In genomic region chrX:136953867-136954787, GRCh38 we compare ENCODE assay signal across 8 cellular contexts.
DNase-seq lines count a peak whose midpoint lies in the region; ATAC-seq and TF ChIP-seq lines count a peak whose summit lies in the region.

No MANE protein-coding gene starts in this region.

- no peak overlapping the region; a peak in 1 of 7 replicates for H3K27ac Mint-ChIP-seq in H9

- H3K14ac ChIP-seq in H9 (ENCODE audit: insufficient read depth, low read length) = no peak overlapping the region

- H3K9me3 ChIP-seq in H9 (ENCODE audit: control insufficient read depth, low read depth, low read length) = peaks cover 11% of the 10 kb centered on the region
- H3K9me3 ChIP-seq in cardiac muscle cell (ENCODE audit: low read depth) = no peaks in the 10 kb centered on the region

- H3K23ac ChIP-seq in H9 (ENCODE audit: insufficient read length, low read depth, low read length) = no peak overlapping the region

- intact Hi-C loops in sciatic nerve (cut with DNase I) = no loop called here

- H2BK5ac ChIP-seq in H9 (ENCODE audit: insufficient read length, low read length) = no peak overlapping the region

- H3K27me3 Mint-ChIP-seq in H9 (ENCODE audit: low read depth) = no peaks in the 10 kb centered on the region

- no peak overlapping the region for H3K27ac ChIP-seq in H9 (ENCODE audit: insufficient read length, low read depth, low read length)
- no peak overlapping the region for H3K27ac ChIP-seq in cardiac muscle cell

- H3K36me3 ChIP-seq in cardiac muscle cell = no peaks in the 10 kb centered on the region

- DNase-seq in GM12865 (ENCODE audit: low read depth) (peak; percentile 85), H9 (peak; percentile 63), SHP77 (lab: John Stamatoyannopoulos, UW) (peak; percentile 2 to 26), cardiac muscle cell (ENCODE audit: low read depth in 1 of 2, low spot score in 1 of 2) (peak; percentile 72 to 76), sciatic nerve (ENCODE audit: low spot score) (peak; percentile 72), cerebellar nuclear complex (lab: John Stamatoyannopoulos, UW) (no peak)
- DNase-seq in activated naive CD4-positive, alpha-beta T cell treated with Interleukin-2 at 50 U/mL for 16 hours = peak; percentile 59

- no peaks in the 10 kb centered on the region for H3K79me1 ChIP-seq in H9 (ENCODE audit: insufficient read depth, low read depth, low read length, poor library complexity, severe bottlenecking)

- no peaks in the 10 kb centered on the region for H3K4me1 Mint-ChIP-seq in H9

- H3K4me1 ChIP-seq in H9 (ENCODE audit: insufficient read depth, low read length) = no peaks in the 10 kb centered on the region
- H3K4me1 ChIP-seq in cardiac muscle cell (ENCODE audit: low read depth) = no peaks in the 10 kb centered on the region

- no peak overlapping the region for H2AFZ ChIP-seq in H9 (ENCODE audit: low read length)

- H4K5ac ChIP-seq in H9 (ENCODE audit: insufficient read length, low read depth, low read length) = no peak overlapping the region

- H3K4me3 ChIP-seq in GM12865 (ENCODE audit: low read depth, low read length) (no peak overlapping the region), cardiac muscle cell (no peak overlapping the region)

- H3K4ac ChIP-seq in H9 (ENCODE audit: low read depth, low read length) = no peak overlapping the region

- H3K56ac ChIP-seq in H9 (ENCODE audit: insufficient read length, low read depth, low read length) = no peak overlapping the region

- H4K91ac ChIP-seq in H9 (ENCODE audit: insufficient read length, low read depth, low read length) = no peak overlapping the region

- H2AK5ac ChIP-seq in H9 (ENCODE audit: insufficient read length, low read length) = no peak overlapping the region

- H3K4me3 Mint-ChIP-seq in H9 = no peak overlapping the region

- H2BK120ac ChIP-seq in H9 (ENCODE audit: low read depth, low read length, poor library complexity, severe bottlenecking) = no peak overlapping the region

- TF ChIP-seq CTCF in GM12865 (IDR thresholded peaks at IDR 0.05; ENCODE audit: insufficient read depth, low read depth, low read length, missing control alignments) (peak; percentile 64), H9 (conservative IDR thresholded peaks at IDR 0.05) (peak; percentile 71), LNCAP (IDR thresholded peaks at IDR 0.05) (peak; percentile 56; the same call in 1 of the 2 replicates), cardiac muscle cell (IDR thresholded peaks at IDR 0.05; ENCODE audit: low read depth, low read length) (peak; percentile 63)

- H3K9ac ChIP-seq in H9 (ENCODE audit: extremely low read depth, insufficient read length, low read length) = no peak overlapping the region

- H3T11ph ChIP-seq in H9 (ENCODE audit: low read length) = no peak overlapping the region

- no peaks in the 10 kb centered on the region for H3K23me2 ChIP-seq in H9 (ENCODE audit: insufficient read length, low read depth, low read length, poor library complexity, severe bottlenecking)

- H2BK15ac ChIP-seq in H9 (ENCODE audit: low read depth, low read length) = no peak overlapping the region

- H2BK20ac ChIP-seq in H9 (ENCODE audit: low read depth, low read length, poor library complexity, severe bottlenecking) = no peak overlapping the region

- peaks cover 26 to 33% of the 10 kb centered on the region in 2 experiments for H3K9me3 Mint-ChIP-seq in H9

- H3K4me2 ChIP-seq in H9 (ENCODE audit: insufficient read depth, insufficient read length, low read length) = no peak overlapping the region

- H3K79me2 ChIP-seq in H9 (ENCODE audit: insufficient read depth, low read length) = no peaks in the 10 kb centered on the region

- peaks cover 0 to 4% (median 0%) of the 10 kb centered on the region in 3 experiments; a peak in 2 of 7 replicates for H3K36me3 Mint-ChIP-seq in H9 (ENCODE audit: insufficient read depth in 1 of 3, low read depth in 3 of 3)

- H3K27me3 ChIP-seq in H9 (ENCODE audit: insufficient read depth, low read length) (no peaks in the 10 kb centered on the region), cardiac muscle cell (no peaks in the 10 kb centered on the region)

- H4K8ac ChIP-seq in H9 (replicated peaks; ENCODE audit: insufficient read length, low read depth, low read length) = no peak overlapping the region

- H4K20me1 ChIP-seq in H9 (ENCODE audit: control insufficient read depth, insufficient read depth, insufficient read length) = no peaks in the 10 kb centered on the region

- no CpG with 5 or more reads among the region's 26 CpGs for WGBS in H9 (ENCODE audit: extremely low coverage, insufficient read length, low lambda C conversion rate)

- ATAC-seq in sciatic nerve = peak; percentile 62

- H2BK12ac ChIP-seq in H9 (ENCODE audit: insufficient read length, low read depth, low read length) = no peak overlapping the region

- H3K18ac ChIP-seq in H9 (ENCODE audit: insufficient read length, low read depth, low read length) = no peak overlapping the region

Comparison
In these comparisons a context has a peak if more than half of its experiments do, and no peak if none do; other contexts are left out.
1. DNase-seq: peak in GM12865 (single experiment), H9 (single experiment), SHP77 (2 of 2), activated naive CD4-positive, alpha-beta T cell treated with Interleukin-2 at 50 U/mL for 16 hours (single experiment), cardiac muscle cell (2 of 2) and sciatic nerve (single experiment); none in cerebellar nuclear complex (0 of 2).
2. Peak in every context shown above with its lines, with median percentiles within 50 percentile points of each other: CTCF ChIP-seq.